1 cellular context compared by ENCODE assay signal in genomic region chr20:62824476-62825287, GRCh38.
TF ChIP-seq lines count a peak whose summit lies in the region.

No MANE protein-coding gene starts in this region.

TF ChIP-seq in HepG2, 621 proteins besides CTCF, POLR2A, EP300 and RAD21 (continued from another document and continues in another):
- TF ChIP-seq, protein P1, sequence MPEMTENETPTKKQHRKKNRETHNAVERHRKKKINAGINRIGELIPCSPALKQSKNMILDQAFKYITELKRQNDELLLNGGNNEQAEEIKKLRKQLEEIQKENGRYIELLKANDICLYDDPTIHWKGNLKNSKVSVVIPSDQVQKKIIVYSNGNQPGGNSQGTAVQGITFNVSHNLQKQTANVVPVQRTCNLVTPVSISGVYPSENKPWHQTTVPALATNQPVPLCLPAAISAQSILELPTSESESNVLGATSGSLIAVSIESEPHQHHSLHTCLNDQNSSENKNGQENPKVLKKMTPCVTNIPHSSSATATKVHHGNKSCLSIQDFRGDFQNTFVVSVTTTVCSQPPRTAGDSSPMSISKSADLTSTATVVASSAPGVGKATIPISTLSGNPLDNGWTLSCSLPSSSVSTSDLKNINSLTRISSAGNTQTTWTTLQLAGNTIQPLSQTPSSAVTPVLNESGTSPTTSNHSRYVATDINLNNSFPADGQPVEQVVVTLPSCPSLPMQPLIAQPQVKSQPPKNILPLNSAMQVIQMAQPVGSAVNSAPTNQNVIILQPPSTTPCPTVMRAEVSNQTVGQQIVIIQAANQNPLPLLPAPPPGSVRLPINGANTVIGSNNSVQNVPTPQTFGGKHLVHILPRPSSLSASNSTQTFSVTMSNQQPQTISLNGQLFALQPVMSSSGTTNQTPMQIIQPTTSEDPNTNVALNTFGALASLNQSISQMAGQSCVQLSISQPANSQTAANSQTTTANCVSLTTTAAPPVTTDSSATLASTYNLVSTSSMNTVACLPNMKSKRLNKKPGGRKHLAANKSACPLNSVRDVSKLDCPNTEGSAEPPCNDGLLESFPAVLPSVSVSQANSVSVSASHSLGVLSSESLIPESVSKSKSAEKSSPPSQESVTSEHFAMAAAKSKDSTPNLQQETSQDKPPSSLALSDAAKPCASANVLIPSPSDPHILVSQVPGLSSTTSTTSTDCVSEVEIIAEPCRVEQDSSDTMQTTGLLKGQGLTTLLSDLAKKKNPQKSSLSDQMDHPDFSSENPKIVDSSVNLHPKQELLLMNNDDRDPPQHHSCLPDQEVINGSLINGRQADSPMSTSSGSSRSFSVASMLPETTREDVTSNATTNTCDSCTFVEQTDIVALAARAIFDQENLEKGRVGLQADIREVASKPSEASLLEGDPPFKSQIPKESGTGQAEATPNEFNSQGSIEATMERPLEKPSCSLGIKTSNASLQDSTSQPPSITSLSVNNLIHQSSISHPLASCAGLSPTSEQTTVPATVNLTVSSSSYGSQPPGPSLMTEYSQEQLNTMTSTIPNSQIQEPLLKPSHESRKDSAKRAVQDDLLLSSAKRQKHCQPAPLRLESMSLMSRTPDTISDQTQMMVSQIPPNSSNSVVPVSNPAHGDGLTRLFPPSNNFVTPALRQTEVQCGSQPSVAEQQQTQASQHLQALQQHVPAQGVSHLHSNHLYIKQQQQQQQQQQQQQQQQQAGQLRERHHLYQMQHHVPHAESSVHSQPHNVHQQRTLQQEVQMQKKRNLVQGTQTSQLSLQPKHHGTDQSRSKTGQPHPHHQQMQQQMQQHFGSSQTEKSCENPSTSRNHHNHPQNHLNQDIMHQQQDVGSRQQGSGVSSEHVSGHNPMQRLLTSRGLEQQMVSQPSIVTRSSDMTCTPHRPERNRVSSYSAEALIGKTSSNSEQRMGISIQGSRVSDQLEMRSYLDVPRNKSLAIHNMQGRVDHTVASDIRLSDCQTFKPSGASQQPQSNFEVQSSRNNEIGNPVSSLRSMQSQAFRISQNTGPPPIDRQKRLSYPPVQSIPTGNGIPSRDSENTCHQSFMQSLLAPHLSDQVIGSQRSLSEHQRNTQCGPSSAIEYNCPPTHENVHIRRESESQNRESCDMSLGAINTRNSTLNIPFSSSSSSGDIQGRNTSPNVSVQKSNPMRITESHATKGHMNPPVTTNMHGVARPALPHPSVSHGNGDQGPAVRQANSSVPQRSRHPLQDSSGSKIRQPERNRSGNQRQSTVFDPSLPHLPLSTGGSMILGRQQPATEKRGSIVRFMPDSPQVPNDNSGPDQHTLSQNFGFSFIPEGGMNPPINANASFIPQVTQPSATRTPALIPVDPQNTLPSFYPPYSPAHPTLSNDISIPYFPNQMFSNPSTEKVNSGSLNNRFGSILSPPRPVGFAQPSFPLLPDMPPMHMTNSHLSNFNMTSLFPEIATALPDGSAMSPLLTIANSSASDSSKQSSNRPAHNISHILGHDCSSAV (CRISPR knock-in tag; IDR thresholded peaks at IDR 0.05; ENCODE audit: borderline replicate concordance): no peak
- TF ChIP-seq ATF7-NPFF (CRISPR knock-in tag; IDR thresholded peaks at IDR 0.05; ENCODE audit: low read depth): no peak
- 0 out of 2 replicates have a peak, but pooled peaks have one; percentile 9 for TF ChIP-seq NCOR1 (IDR thresholded peaks at IDR 0.05; ENCODE audit: borderline replicate concordance, low read length)
- TF ChIP-seq SKI (IDR thresholded peaks at IDR 0.05; ENCODE audit: partially characterized antibody): peak; percentile 59
- TF ChIP-seq HOXA3 (CRISPR knock-in tag; IDR thresholded peaks at IDR 0.05): peak; percentile 53
- TF ChIP-seq EED (CRISPR knock-in tag; IDR thresholded peaks at IDR 0.05): peak; percentile 79; the same call in 1 of the 2 replicates
- peak; percentile 27; the same call in 1 of the 2 replicates for TF ChIP-seq ZFP91 (CRISPR knock-in tag; IDR thresholded peaks at IDR 0.05; ENCODE audit: borderline replicate concordance)
- TF ChIP-seq TCF7 (IDR thresholded peaks at IDR 0.05; ENCODE audit: low read depth): 0 out of 2 replicates have a peak, but pooled peaks have one; percentile 16
- no peak for TF ChIP-seq NFYB (CRISPR knock-in tag; IDR thresholded peaks at IDR 0.05)
- TF ChIP-seq, protein P2, sequence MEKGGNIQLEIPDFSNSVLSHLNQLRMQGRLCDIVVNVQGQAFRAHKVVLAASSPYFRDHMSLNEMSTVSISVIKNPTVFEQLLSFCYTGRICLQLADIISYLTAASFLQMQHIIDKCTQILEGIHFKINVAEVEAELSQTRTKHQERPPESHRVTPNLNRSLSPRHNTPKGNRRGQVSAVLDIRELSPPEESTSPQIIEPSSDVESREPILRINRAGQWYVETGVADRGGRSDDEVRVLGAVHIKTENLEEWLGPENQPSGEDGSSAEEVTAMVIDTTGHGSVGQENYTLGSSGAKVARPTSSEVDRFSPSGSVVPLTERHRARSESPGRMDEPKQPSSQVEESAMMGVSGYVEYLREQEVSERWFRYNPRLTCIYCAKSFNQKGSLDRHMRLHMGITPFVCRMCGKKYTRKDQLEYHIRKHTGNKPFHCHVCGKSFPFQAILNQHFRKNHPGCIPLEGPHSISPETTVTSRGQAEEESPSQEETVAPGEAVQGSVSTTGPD (CRISPR knock-in tag; IDR thresholded peaks at IDR 0.05): no peak
- TF ChIP-seq ZNF562 (CRISPR knock-in tag; IDR thresholded peaks at IDR 0.05; ENCODE audit: borderline replicate concordance): no peak
- TF ChIP-seq MYC (CRISPR knock-in tag; IDR thresholded peaks at IDR 0.05; ENCODE audit: borderline replicate concordance): no peak
- no peak; the same call in 1 of the 2 replicates for TF ChIP-seq ZNF292 (CRISPR knock-in tag; IDR thresholded peaks at IDR 0.05; ENCODE audit: borderline replicate concordance, low read depth)
- TF ChIP-seq SNRNP70 (IDR thresholded peaks at IDR 0.05; ENCODE audit: low read depth, low read length): no peak
- no peak for TF ChIP-seq ZBTB43 (CRISPR knock-in tag; conservative IDR thresholded peaks at IDR 0.05)
- TF ChIP-seq LCORL (IDR thresholded peaks at IDR 0.05): no peak
- peak; percentile 67; the same call in 1 of the 2 replicates for TF ChIP-seq LCORL (CRISPR knock-in tag; IDR thresholded peaks at IDR 0.05)
- peak; percentile 70 for TF ChIP-seq ZNF574 (CRISPR knock-in tag; IDR thresholded peaks at IDR 0.05)
- no peak for TF ChIP-seq BCLAF1 (IDR thresholded peaks at IDR 0.05)
- peak; percentile 70; the same call in 1 of the 2 replicates for TF ChIP-seq ZNF318 (CRISPR knock-in tag; IDR thresholded peaks at IDR 0.05)
- TF ChIP-seq ZNF12 (CRISPR knock-in tag; IDR thresholded peaks at IDR 0.05): no peak
- no peak for TF ChIP-seq HNRNPH1 (optimal IDR thresholded peaks at IDR 0.05; ENCODE audit: low read depth, low read length)
- TF ChIP-seq, protein P3, sequence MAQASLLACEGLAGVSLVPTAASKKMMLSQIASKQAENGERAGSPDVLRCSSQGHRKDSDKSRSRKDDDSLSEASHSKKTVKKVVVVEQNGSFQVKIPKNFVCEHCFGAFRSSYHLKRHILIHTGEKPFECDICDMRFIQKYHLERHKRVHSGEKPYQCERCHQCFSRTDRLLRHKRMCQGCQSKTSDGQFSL (CRISPR knock-in tag; IDR thresholded peaks at IDR 0.05): no peak
